23 cellular contexts compared by ENCODE assay signal in genomic region chr10:60821661-60822060, GRCh38. TPM values are rescaled to one million over a fixed set of nuclear protein-coding genes. Genes with fewer than 3 reads are reported as not detected.
DNase-seq lines count a peak whose midpoint lies in the region; ATAC-seq, FAIRE-seq and TF ChIP-seq lines count a peak whose summit lies in the region.
"Had no signal": no experiment of that assay in that cellular context is flagged by ENCODE, and none has a peak within 500 bp of the region (broad histone marks: within the 10 kb centered on the region; RNA-seq: fewer than 3 reads in every experiment).

No MANE protein-coding gene starts in this region.

- H4K20me1 ChIP-seq in IMR-90 (ENCODE audit: insufficient read depth, low read length) (no peaks in the 10 kb centered on the region), astrocyte (ENCODE audit: insufficient read depth, low read length) (no peaks in the 10 kb centered on the region)

- TF ChIP-seq CTCF in IMR-90 (conservative IDR thresholded peaks at IDR 0.05; ENCODE audit: low read depth, low read length), result no peak
- TF ChIP-seq CTCF in astrocyte (IDR thresholded peaks at IDR 0.05; ENCODE audit: insufficient read depth, low read depth, low read length), result no peak
- TF ChIP-seq CTCF in stomach (IDR thresholded peaks at IDR 0.05), result no peak

- peaks cover 2% of the 10 kb centered on the region for H3K9me3 Mint-ChIP-seq in astrocyte (ENCODE audit: unreplicated experiment)
- H3K9me3 Mint-ChIP-seq: CD4-positive, alpha-beta T cell had no signal

- POLR2A ChIA-PET in IMR-90 (lab: Charles Lee; ENCODE audit: unreplicated experiment), result no interaction called here

- H3K4me1 Mint-ChIP-seq in astrocyte (ENCODE audit: low read depth, unreplicated experiment), result peaks cover 60% of the 10 kb centered on the region

- H2BK20ac ChIP-seq in IMR-90 (ENCODE audit: low read depth, low read length), result no peak overlapping the region

- H3K27ac ChIP-seq in IMR-90 (ENCODE audit: insufficient read depth, low read length) (no peak overlapping the region), astrocyte (ENCODE audit: low read depth, low read length) (no peak overlapping the region), mesenchymal stem cell (ENCODE audit: low read length, poor library complexity, severe bottlenecking) (no peak overlapping the region), stomach (no peak overlapping the region)

- H3K36me3 Mint-ChIP-seq in astrocyte (ENCODE audit: low read depth, unreplicated experiment), result no peaks in the 10 kb centered on the region

- no peak overlapping the region for H3K4ac ChIP-seq in IMR-90 (ENCODE audit: low read depth, low read length)
- no peak overlapping the region for H3K4ac ChIP-seq in mesenchymal stem cell (ENCODE audit: low read depth in 1 of 2, low read length in 2 of 2)

- H3K14ac ChIP-seq in IMR-90 (replicated peaks; ENCODE audit: low read depth, low read length), result no peak overlapping the region
- H3K14ac ChIP-seq in mesenchymal stem cell (ENCODE audit: low read length in 2 of 2), result no peak overlapping the region

- CTCF ChIA-PET in IMR-90 (lab: Yijun Ruan, JAX), result interaction anchor here (1.0 kb wide), 1 partner anchor 143 kb away, joined by 3 read pairs; no protein-coding TSS in a partner anchor

- H3K4me1 ChIP-seq in IMR-90 (ENCODE audit: control insufficient read depth, insufficient read depth, low read length) (peaks cover 17% of the 10 kb centered on the region), astrocyte (ENCODE audit: insufficient read depth, low read length) (peaks cover 30% of the 10 kb centered on the region), mesenchymal stem cell (ENCODE audit: control insufficient read depth, insufficient read depth, low read depth, low read length) (peaks cover 3% of the 10 kb centered on the region), stomach (peaks cover 0 to 28% (median 15%) of the 10 kb centered on the region in 4 donors)

- H3K36me3 ChIP-seq in IMR-90 (ENCODE audit: control insufficient read depth, insufficient read depth, low read length) (no peaks in the 10 kb centered on the region), astrocyte (ENCODE audit: insufficient read depth, low read length) (no peaks in the 10 kb centered on the region), mesenchymal stem cell (ENCODE audit: control insufficient read depth in 1 of 2, insufficient read depth in 2 of 2, low read depth in 1 of 2, low read length in 2 of 2) (no peaks in the 10 kb centered on the region), stomach (no peaks in the 10 kb centered on the region)

- H2BK120ac ChIP-seq in IMR-90 (ENCODE audit: low read depth, low read length) (no peak overlapping the region), mesenchymal stem cell (ENCODE audit: low read depth, low read length) (no peak overlapping the region)

- H4K91ac ChIP-seq in IMR-90 (ENCODE audit: insufficient read depth, low read depth, low read length) (no peak overlapping the region), mesenchymal stem cell (ENCODE audit: low read length) (no peak overlapping the region)

- no peak overlapping the region for H4K8ac ChIP-seq in IMR-90 (ENCODE audit: low read depth in 2 of 2, low read length in 2 of 2)
- no peak overlapping the region for H4K8ac ChIP-seq in mesenchymal stem cell (ENCODE audit: low read length)

- H3K9me3 ChIP-seq in IMR-90 (ENCODE audit: control insufficient read depth, insufficient read depth, low read length), result no peaks in the 10 kb centered on the region
- no peaks in the 10 kb centered on the region for H3K9me3 ChIP-seq in astrocyte (ENCODE audit: insufficient read depth, low read depth, low read length)
- no peaks in the 10 kb centered on the region for H3K9me3 ChIP-seq in mesenchymal stem cell (ENCODE audit: control insufficient read depth, low read length)
- H3K9me3 ChIP-seq in stomach, result no peaks in the 10 kb centered on the region

- no peaks in the 10 kb centered on the region for H3K79me2 ChIP-seq in astrocyte (ENCODE audit: insufficient read depth, low read length)

- no peak overlapping the region for H3K4me3 Mint-ChIP-seq in astrocyte (ENCODE audit: unreplicated experiment)
- H3K4me3 Mint-ChIP-seq: CD4-positive, alpha-beta T cell had no signal

- no peak for ATAC-seq in IMR-90 (ENCODE audit: low read depth)
- ATAC-seq in GM19463 (IDR thresholded peaks at IDR 0.05; ENCODE audit: unreplicated experiment), result no peak
- no peak for ATAC-seq in GM19324 (IDR thresholded peaks at IDR 0.05; ENCODE audit: low FRiP score, unreplicated experiment)
- ATAC-seq: K562, Panc1 had no signal

- no peak overlapping the region for H3K9ac ChIP-seq in IMR-90 (ENCODE audit: low read depth, low read length)
- H3K9ac ChIP-seq in astrocyte (ENCODE audit: low read length), result no peak overlapping the region
- H3K9ac ChIP-seq in mesenchymal stem cell (ENCODE audit: low read length), result no peak overlapping the region

- H3K4me2 ChIP-seq in IMR-90 (ENCODE audit: low read depth, low read length) (no peak overlapping the region), astrocyte (ENCODE audit: low read length) (no peak overlapping the region), mesenchymal stem cell (ENCODE audit: low read length, poor library complexity, severe bottlenecking) (no peak overlapping the region)

- H3K27me3 ChIP-seq in IMR-90 (ENCODE audit: control insufficient read depth, insufficient read depth, low read length) (no peaks in the 10 kb centered on the region), astrocyte (ENCODE audit: insufficient read depth, low read length) (no peaks in the 10 kb centered on the region), mesenchymal stem cell (ENCODE audit: control insufficient read depth in 1 of 2, insufficient read depth in 1 of 2, low read length in 2 of 2) (peaks cover 0 to 10% of the 10 kb centered on the region in 2 experiments), stomach (no peaks in the 10 kb centered on the region)

- no peak for TF ChIP-seq POLR2A in IMR-90 (IDR thresholded peaks at IDR 0.05; ENCODE audit: low read depth, low read length)
- no peak for TF ChIP-seq POLR2A in stomach (IDR thresholded peaks at IDR 0.05)

- no peak for FAIRE-seq in astrocyte (lab: Jason Lieb, UNC)
- no peak for FAIRE-seq in frontal cortex (lab: Jason Lieb, UNC)
- FAIRE-seq: G401.6, GM12892, K562 had no signal

- TF ChIP-seq RAD21 in IMR-90 (IDR thresholded peaks at IDR 0.05; ENCODE audit: low read length), result no peak

- peak overlapping the region; percentile 98 for H3K27ac Mint-ChIP-seq in astrocyte (ENCODE audit: unreplicated experiment)
- H3K27ac Mint-ChIP-seq: CD4-positive, alpha-beta T cell had no signal

- H3K18ac ChIP-seq in IMR-90 (ENCODE audit: low read depth, low read length) (no peak overlapping the region), mesenchymal stem cell (ENCODE audit: low read depth in 1 of 2, low read length in 2 of 2) (no peak overlapping the region)

- H2AK9ac ChIP-seq in IMR-90 (replicated peaks; ENCODE audit: low read depth, low read length, poor library complexity), result no peak overlapping the region

- no peak overlapping the region for H4K5ac ChIP-seq in IMR-90 (ENCODE audit: low read depth, low read length)

- 0% methylated on average over 1 of the region's 2 CpGs; no CpG with 5 or more reads in 1 of the 2 experiments for WGBS in IMR-90 (ENCODE audit: extremely low coverage in 2 of 2, insufficient read length in 1 of 2), 2 experiments
- 4% methylated on average over 2 of the region's 2 CpGs for WGBS in mesenchymal stem cell
- WGBS in stomach, 5 donors, result 64 to 79% (median 72%) methylated on average over 2 of the region's 2 CpGs

- dilution Hi-C loops in IMR-90 (cut with HindIII; ENCODE audit: low sequenced_read_pairs, unreplicated experiment), result no loop called here

- no peak overlapping the region for H2BK15ac ChIP-seq in IMR-90 (ENCODE audit: low read depth, low read length)
- no peak overlapping the region for H2BK15ac ChIP-seq in mesenchymal stem cell (ENCODE audit: low read depth, poor library complexity, severe bottlenecking)

- intact Hi-C loops in IMR-90 (cut with micrococcal nuclease), result loop anchor here (5.0 kb wide), 1 partner anchor 121 kb away; the partner anchor contains the start of gene RHOBTB1
- intact Hi-C loops in stomach (cut with DNase I; ENCODE audit: low total_unique reads), result loop anchor here (10.0 kb wide), 1 partner anchor 143 kb away; no protein-coding TSS in a partner anchor

- no peak overlapping the region for H3K4me3 ChIP-seq in IMR-90 (ENCODE audit: insufficient read depth, low read depth, low read length)
- H3K4me3 ChIP-seq in astrocyte (ENCODE audit: insufficient read depth, low read depth, low read length), result no peak overlapping the region
- no peak overlapping the region for H3K4me3 ChIP-seq in mesenchymal stem cell (ENCODE audit: insufficient read depth in 1 of 2, low read depth in 1 of 2, low read length in 2 of 2)
- no peak overlapping the region for H3K4me3 ChIP-seq in stomach
- H3K4me3 ChIP-seq: K562 had no signal

- H2AFZ ChIP-seq in IMR-90 (replicated peaks; ENCODE audit: low read length, poor library complexity) (no peak overlapping the region), astrocyte (ENCODE audit: low read depth, low read length) (no peak overlapping the region), mesenchymal stem cell (ENCODE audit: low read depth, low read length) (no peak overlapping the region)

- no peaks in the 10 kb centered on the region for H3K27me3 Mint-ChIP-seq in astrocyte (ENCODE audit: low read depth, unreplicated experiment)
- H3K27me3 Mint-ChIP-seq: CD4-positive, alpha-beta T cell had no signal

- peaks cover 9% of the 10 kb centered on the region; the same call in 1 of the 2 replicates for H3K9me1 ChIP-seq in IMR-90 (ENCODE audit: insufficient read depth, low read length)

- no peak overlapping the region for H2BK12ac ChIP-seq in mesenchymal stem cell (ENCODE audit: low read length in 2 of 2)

- H3K23ac ChIP-seq in IMR-90 (ENCODE audit: low read depth, low read length) (no peak overlapping the region), mesenchymal stem cell (ENCODE audit: low read length in 2 of 2) (no peak overlapping the region)

- H2BK5ac ChIP-seq in IMR-90 (ENCODE audit: low read depth, low read length, poor library complexity, severe bottlenecking), result no peak overlapping the region
- no peak overlapping the region for H2BK5ac ChIP-seq in mesenchymal stem cell (ENCODE audit: low read depth, low read length, poor library complexity, severe bottlenecking)

- DNase-seq in IMR-90 (peak; percentile 35), astrocyte (ENCODE audit: low read depth) (peak; percentile 21), mesenchymal stem cell (peak; percentile 40), frontal cortex (ENCODE audit: low spot score in 2 of 2) (no peak), stomach (no peak)
- DNase-seq: CD4-positive, alpha-beta T cell; COR-L47; DMS 273 treated with DMSO at 0.1 percent for 48 hours; DND-41; NCI-H1092; NCI-H1436; NCI-H1930; NCI-H345; NCI-H524; NCI-H774; NK-92 treated with Interleukin-12 subunit alpha and Interleukin-12 subunit beta, amount 100 ng/mL, for 24 hours; SIG-M5 had no signal

- TF ChIP-seq EP300 in stomach (IDR thresholded peaks at IDR 0.05), result no peak

- H3K79me1 ChIP-seq in IMR-90 (ENCODE audit: low read depth in 1 of 2, low read length in 2 of 2) (no peaks in the 10 kb centered on the region), mesenchymal stem cell (replicated peaks; ENCODE audit: low read length, poor library complexity, severe bottlenecking) (no peaks in the 10 kb centered on the region)

- H2AK5ac ChIP-seq in IMR-90 (ENCODE audit: low read depth, low read length) (no peak overlapping the region), mesenchymal stem cell (ENCODE audit: low read length, severe bottlenecking) (no peak overlapping the region)

- in situ Hi-C loops in IMR-90 (cut with MboI; ENCODE audit: low sequenced_read_pairs), result loop anchor here (25.0 kb wide), 2 partner anchors 1216 to 1416 kb away; no protein-coding TSS in a partner anchor

- no TSS peak for BruUV-seq in IMR-90 (replicated peaks; lab: Mats Ljungman, UMichigan)

- no peak overlapping the region for H3K56ac ChIP-seq in IMR-90 (ENCODE audit: extremely low read depth, insufficient read depth, low read length)

RNA-seq across cellular contexts. Expression of gene CDK1, which starts 43.4 kb away (rescaled TPM):
- total RNA-seq in IMR-90 (2012; rRNA removed), result 28.1 and 37.5 TPM in 2 replicates
- 17.1 and 21.9 TPM in 2 replicates for polyA plus RNA-seq in IMR-90 (2012; rRNA removed)
- polyA plus RNA-seq in IMR-90 (2012; cell fraction: cytosol; rRNA removed), result 1.5 and 2.3 TPM in 2 replicates
- polyA plus RNA-seq in IMR-90 (2012; cell fraction: nucleus; rRNA removed; ENCODE audit: low replicate concordance), result 1.8 and 14.0 TPM in 2 replicates
- total RNA-seq in astrocyte, result 4.1 and 6.6 TPM in 2 replicates
- 12.3 TPM for polyA plus RNA-seq in mesenchymal stem cell (2013, experiment 1 of 2)
- 13.6 TPM for polyA plus RNA-seq in mesenchymal stem cell (2013, experiment 2 of 2)
- 15.1 TPM for total RNA-seq in frontal cortex
- total RNA-seq in stomach, result 10 to 100 TPM in 1 of 5 donors, 1 to 10 TPM in 4; 1.8 to 33.2 (median 2.6) TPM
- 10 to 100 TPM in 2 of 3 donors, 1 to 10 TPM in 1; 6.0 to 17.2 (median 13.6) TPM for polyA plus RNA-seq in stomach

Comparison
In these comparisons a context has a peak if more than half of its experiments do, and no peak if none do; other contexts are left out.
1. DNase-seq: peak in IMR-90 (single experiment), astrocyte (single experiment) and mesenchymal stem cell (single experiment); none in frontal cortex (0 of 2) and stomach (single experiment).